8 cellular contexts compared by ENCODE assay signal in genomic region chr7:114086491-114086905, GRCh38.
DNase-seq lines count a peak whose midpoint lies in the region; ATAC-seq and TF ChIP-seq lines count a peak whose summit lies in the region.

No MANE protein-coding gene starts in this region.

- H3K27ac ChIP-seq in Peyer's patch (peak overlapping the region; percentile 68 to 98 (median 91)), fibroblast of lung (ENCODE audit: insufficient read depth, low read length) (no peak overlapping the region), neural progenitor cell (no peak overlapping the region)

- no peak for TF ChIP-seq POLR2A in Peyer's patch (IDR thresholded peaks at IDR 0.05)

- ATAC-seq in GM19035 (IDR thresholded peaks at IDR 0.05; ENCODE audit: unreplicated experiment) (no peak), HG03095 (IDR thresholded peaks at IDR 0.05; ENCODE audit: unreplicated experiment) (no peak)

- TF ChIP-seq CTCF in Peyer's patch (IDR thresholded peaks at IDR 0.05) = no peak
- no peak for TF ChIP-seq CTCF in fibroblast of lung (conservative IDR thresholded peaks at IDR 0.05 in 1 of 2, IDR thresholded peaks at IDR 0.05 in 1 of 2; ENCODE audit: low read depth in 1 of 2, low read length in 2 of 2)
- TF ChIP-seq CTCF in neural progenitor cell (IDR thresholded peaks at IDR 0.05) = no peak

- H3K79me2 ChIP-seq in fibroblast of lung (ENCODE audit: control insufficient read depth, insufficient read depth, low read length) (no peaks in the 10 kb centered on the region), neural progenitor cell (ENCODE audit: low read depth) (no peaks in the 10 kb centered on the region)

- H3K27me3 ChIP-seq in Peyer's patch (no peaks in the 10 kb centered on the region), fibroblast of lung (ENCODE audit: control insufficient read depth, insufficient read depth, low read length) (peaks cover 27% of the 10 kb centered on the region), neural progenitor cell (peaks cover 100% of the 10 kb centered on the region)

- H4K20me1 ChIP-seq in fibroblast of lung (ENCODE audit: control insufficient read depth, extremely low read depth, insufficient read depth, low read length) (no peaks in the 10 kb centered on the region), neural progenitor cell (ENCODE audit: low read depth) (peaks cover 33% of the 10 kb centered on the region)

- H3K9me3 ChIP-seq in Peyer's patch (no peaks in the 10 kb centered on the region), fibroblast of lung (ENCODE audit: control insufficient read depth, insufficient read depth, low read depth, low read length) (no peaks in the 10 kb centered on the region), neural progenitor cell (ENCODE audit: low read depth) (no peaks in the 10 kb centered on the region)

- H3K36me3 Mint-ChIP-seq in activated CD4-positive, alpha-beta T cell treated with anti-CD3 and anti-CD28 coated beads, Interleukin-2, amount 10 ng/mL, durations not matched to agents 7 days and 5 days (ENCODE audit: low read depth) = no peaks in the 10 kb centered on the region
- no peaks in the 10 kb centered on the region for H3K36me3 Mint-ChIP-seq in neural progenitor cell

- POLR2A ChIA-PET in activated CD4-positive, alpha-beta T cell treated with anti-CD3 and anti-CD28 coated beads, Interleukin-2, amount 10 ng/mL, durations not matched to agents 7 days and 5 days (lab: Charles Lee) = no interaction called here

- H3K4me1 Mint-ChIP-seq in activated CD4-positive, alpha-beta T cell treated with anti-CD3 and anti-CD28 coated beads, Interleukin-2, amount 10 ng/mL, durations not matched to agents 7 days and 5 days = peaks cover 37% of the 10 kb centered on the region
- H3K4me1 Mint-ChIP-seq in neural progenitor cell = peaks cover 32% of the 10 kb centered on the region

- H3K27me3 Mint-ChIP-seq in activated CD4-positive, alpha-beta T cell treated with anti-CD3 and anti-CD28 coated beads, Interleukin-2, amount 10 ng/mL, durations not matched to agents 7 days and 5 days = peaks cover 69% of the 10 kb centered on the region
- H3K27me3 Mint-ChIP-seq in neural progenitor cell (ENCODE audit: insufficient read depth, low read depth) = peaks cover 37% of the 10 kb centered on the region

- DNase-seq in activated CD4-positive, alpha-beta T cell treated with anti-CD3 and anti-CD28 coated beads, Interleukin-2, amount 10 ng/mL, durations not matched to agents 7 days and 5 days = no peak
- DNase-seq in activated CD4-positive, alpha-beta T cell treated with anti-CD3 and anti-CD28 coated beads for 48 hours = no peak
- DNase-seq in Peyer's patch = peak in 2 of 3 donors; percentile 58 to 79
- peak in 1 of 2 donors; percentile 6 for DNase-seq in fibroblast of lung (ENCODE audit: low read depth in 2 of 2)
- peak; percentile 53 for DNase-seq in neural progenitor cell (ENCODE audit: low spot score)
- no peak for DNase-seq in D341Med (ENCODE audit: low spot score)

- peaks cover 10% of the 10 kb centered on the region for H3F3A ChIP-seq in neural progenitor cell (ENCODE audit: low read depth)

- peak overlapping the region; percentile 62 for H3K9ac ChIP-seq in fibroblast of lung (ENCODE audit: insufficient read depth, low read length)
- H3K9ac ChIP-seq in neural progenitor cell = no peak overlapping the region

- no peaks in the 10 kb centered on the region for H3K9me3 Mint-ChIP-seq in activated CD4-positive, alpha-beta T cell treated with anti-CD3 and anti-CD28 coated beads, Interleukin-2, amount 10 ng/mL, durations not matched to agents 7 days and 5 days
- no peaks in the 10 kb centered on the region for H3K9me3 Mint-ChIP-seq in neural progenitor cell

- CTCF ChIA-PET in activated CD4-positive, alpha-beta T cell treated with anti-CD3 and anti-CD28 coated beads, Interleukin-2, amount 10 ng/mL, durations not matched to agents 7 days and 5 days (lab: Charles Lee) = no interaction called here

- H3K4me3 ChIP-seq in Peyer's patch (peak overlapping the region; percentile 51 to 91 (median 75)), fibroblast of lung (replicated peaks in 1 of 4; ENCODE audit: control extremely low read depth in 1 of 4, insufficient read depth in 1 of 4, low read depth in 3 of 4, low read length in 4 of 4) (peak overlapping the region; percentile 77 to 91 (median 86)), neural progenitor cell (peak overlapping the region; percentile 58)

- H3K27ac Mint-ChIP-seq in activated CD4-positive, alpha-beta T cell treated with anti-CD3 and anti-CD28 coated beads, Interleukin-2, amount 10 ng/mL, durations not matched to agents 7 days and 5 days = peak overlapping the region; percentile 41
- no peak overlapping the region for H3K27ac Mint-ChIP-seq in neural progenitor cell

- H3K4me1 ChIP-seq in Peyer's patch (peaks cover 0 to 13% (median 5%) of the 10 kb centered on the region in 4 donors), fibroblast of lung (ENCODE audit: control insufficient read depth, extremely low read depth, insufficient read depth, low read length) (no peaks in the 10 kb centered on the region), neural progenitor cell (peaks cover 15% of the 10 kb centered on the region)

- no peaks in the 10 kb centered on the region for H3K36me3 ChIP-seq in Peyer's patch
- H3K36me3 ChIP-seq in fibroblast of lung (ENCODE audit: control insufficient read depth, insufficient read depth, low read length) = no peaks in the 10 kb centered on the region
- H3K36me3 ChIP-seq in neural progenitor cell = no peaks in the 10 kb centered on the region

- H3K4me2 ChIP-seq in fibroblast of lung (ENCODE audit: extremely low read depth, insufficient read depth, low read length) (peak overlapping the region; percentile 97), neural progenitor cell (peak overlapping the region; percentile 89)

- peak overlapping the region; percentile 69 for H3K4me3 Mint-ChIP-seq in activated CD4-positive, alpha-beta T cell treated with anti-CD3 and anti-CD28 coated beads, Interleukin-2, amount 10 ng/mL, durations not matched to agents 7 days and 5 days
- peak overlapping the region; percentile 96 for H3K4me3 Mint-ChIP-seq in neural progenitor cell

- H2AFZ ChIP-seq in fibroblast of lung (ENCODE audit: low read length) (peak overlapping the region; percentile 71), neural progenitor cell (replicated peaks) (no peak overlapping the region)

Comparison
In these comparisons a context has a peak if more than half of its experiments do, and no peak if none do; other contexts are left out.
1. DNase-seq: peak in Peyer's patch (2 of 3) and neural progenitor cell (single experiment); none in activated CD4-positive, alpha-beta T cell treated with anti-CD3 and anti-CD28 coated beads, Interleukin-2, amount 10 ng/mL, durations not matched to agents 7 days and 5 days (single experiment), activated CD4-positive, alpha-beta T cell treated with anti-CD3 and anti-CD28 coated beads for 48 hours (single experiment) and D341Med (single experiment).
2. H3K27ac ChIP-seq: peak in Peyer's patch (4 of 4); none in fibroblast of lung (single experiment) and neural progenitor cell (single experiment).
3. Peak in every context shown above with its lines, with median percentiles within 50 percentile points of each other: H3K4me3 ChIP-seq.